In the genomic region with DNA sequence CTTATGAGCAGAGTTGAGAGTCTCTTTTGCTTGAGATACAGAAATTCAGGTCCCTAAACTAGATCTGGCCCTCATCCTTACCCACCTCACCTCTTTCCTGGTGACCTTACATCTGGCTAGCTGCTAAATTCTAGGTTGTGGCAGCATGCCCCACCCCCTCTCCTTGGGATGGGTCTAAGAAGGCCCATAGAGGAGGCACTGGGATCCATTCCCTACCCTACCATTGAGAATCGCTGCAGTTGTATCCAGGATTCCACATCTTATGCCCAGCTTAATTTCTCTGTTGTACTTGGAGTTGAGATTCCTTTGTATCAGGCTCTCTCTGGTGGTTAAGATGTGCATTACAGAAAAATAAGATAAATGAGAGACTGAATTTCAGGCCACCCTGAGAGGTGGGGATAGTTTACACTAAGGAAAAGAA, we compare ENCODE assay signal across 8 cellular contexts. TPM values are rescaled to one million over a fixed set of nuclear protein-coding genes. Genes with fewer than 3 reads are reported as not detected.
A peak's percentile ranks its signal among the peaks of the same experiment; 100 is the strongest.
DNase-seq lines count a peak whose midpoint lies in the region; ATAC-seq and TF ChIP-seq lines count a peak whose summit lies in the region.

No MANE protein-coding gene starts in this region.

- WGBS in right lobe of liver (ENCODE audit: insufficient coverage, low coverage, low lambda C conversion rate, missing lambda C conversion rate): 33% methylated on average over 1 of the region's 1 CpG

- no peak overlapping the region for H3K4me2 ChIP-seq in PC-3 (ENCODE audit: low read length)

- no TSS peak for BruUV-seq in PC-3 (replicated peaks; lab: Mats Ljungman, UMichigan)

- H3K27ac ChIP-seq in PC-3 (ENCODE audit: low read length): no peak overlapping the region
- H3K27ac ChIP-seq in right lobe of liver: no peak overlapping the region
- peak overlapping the region; percentile 45 for H3K27ac ChIP-seq in upper lobe of right lung

- DNase-seq in D341Med (ENCODE audit: low spot score) (peak; percentile 52), HFFc6 (peak; percentile 64), PC-3 (peak; percentile 63), chondrocyte (ENCODE audit: low spot score) (no peak), right lobe of liver (no peak), upper lobe of right lung (no peak)

- H3K4me1 Mint-ChIP-seq in HFFc6 (ENCODE audit: low read depth) (peaks cover 49% of the 10 kb centered on the region), chondrocyte (ENCODE audit: low read depth) (peaks cover 54% of the 10 kb centered on the region)

- H3K36me3 ChIP-seq in PC-3 (ENCODE audit: low read depth, low read length) (peaks cover 26% of the 10 kb centered on the region), right lobe of liver (peaks cover 2 to 29% (median 14%) of the 10 kb centered on the region in 4 donors), upper lobe of right lung (peaks cover 33% of the 10 kb centered on the region)

- H3K27me3 Mint-ChIP-seq in HFFc6 (ENCODE audit: insufficient read depth) (peaks cover 9% of the 10 kb centered on the region), chondrocyte (ENCODE audit: low read depth) (no peaks in the 10 kb centered on the region)

- H3K9me3 Mint-ChIP-seq in HFFc6: no peaks in the 10 kb centered on the region
- H3K9me3 Mint-ChIP-seq in chondrocyte (ENCODE audit: low read depth): no peaks in the 10 kb centered on the region

- intact Hi-C loops in PC-3 (cut with micrococcal nuclease) (loop anchor here (1.0 to 5.0 kb wide), 3 partner anchors 46 to 101 kb away; a partner anchor contains a TSS), right lobe of liver (cut with DNase I) (no loop called here), upper lobe of right lung (cut with DNase I) (no loop called here)

- H2AFZ ChIP-seq in PC-3 (ENCODE audit: low read length): no peak overlapping the region

- peak overlapping the region; percentile 93 for H3K27ac Mint-ChIP-seq in HFFc6
- peak overlapping the region; percentile 99 for H3K27ac Mint-ChIP-seq in chondrocyte (ENCODE audit: unreplicated experiment)

- H3K9me2 ChIP-seq in PC-3 (replicated peaks; ENCODE audit: low read length): no peaks in the 10 kb centered on the region

- TF ChIP-seq CTCF in HFFc6 (IDR thresholded peaks at IDR 0.05) (peak; percentile 85), PC-3 (conservative IDR thresholded peaks at IDR 0.05; ENCODE audit: low read depth, low read length) (peak; percentile 67), chondrocyte (IDR thresholded peaks at IDR 0.05) (peak; percentile 85), right lobe of liver (IDR thresholded peaks at IDR 0.05) (peak; percentile 42 to 60 (median 50)), upper lobe of right lung (IDR thresholded peaks at IDR 0.05) (peak; percentile 59)

- H3K27me3 ChIP-seq in PC-3 (ENCODE audit: low read length) (no peaks in the 10 kb centered on the region), right lobe of liver (no peaks in the 10 kb centered on the region), upper lobe of right lung (no peaks in the 10 kb centered on the region)

- H3F3A ChIP-seq in PC-3 (ENCODE audit: low read length, unreplicated experiment): no peaks in the 10 kb centered on the region

- POLR2A ChIA-PET in PC-3 (lab: Charles Lee; ENCODE audit: unreplicated experiment): no interaction called here

- no peak for TF ChIP-seq POLR2A in right lobe of liver (IDR thresholded peaks at IDR 0.05)

- H3K9me3 ChIP-seq in PC-3 (ENCODE audit: low read length) (no peaks in the 10 kb centered on the region), right lobe of liver (no peaks in the 10 kb centered on the region), upper lobe of right lung (no peaks in the 10 kb centered on the region)

- H3K4me3 ChIP-seq in PC-3 (ENCODE audit: low read length) (no peak overlapping the region), right lobe of liver (no peak overlapping the region), upper lobe of right lung (no peak overlapping the region)

- H3K4me1 ChIP-seq in PC-3 (ENCODE audit: insufficient read depth, low read length) (peaks cover 18% of the 10 kb centered on the region), right lobe of liver (peaks cover 0 to 16% (median 2%) of the 10 kb centered on the region in 4 donors), upper lobe of right lung (peaks cover 27% of the 10 kb centered on the region)

- ATAC-seq in PC-3: peak; percentile 45
- peak; percentile 45 to 65 (median 61) for ATAC-seq in right lobe of liver
- peak; percentile 59 for ATAC-seq in upper lobe of right lung
- ATAC-seq in HG03460 (IDR thresholded peaks at IDR 0.05; ENCODE audit: unreplicated experiment): no peak
- no peak for ATAC-seq in GM19395 (IDR thresholded peaks at IDR 0.05; ENCODE audit: unreplicated experiment)

- no peak overlapping the region for H3K9ac ChIP-seq in PC-3 (ENCODE audit: low read length)

- CTCF ChIA-PET in PC-3 (lab: Charles Lee): interaction anchor here (0.8 to 1.4 kb wide), 3 partner anchors 46 to 86 kb away, joined by 3 to 4 read pairs (median 3); no protein-coding TSS in a partner anchor

- H4K20me1 ChIP-seq in PC-3 (ENCODE audit: low read length): no peaks in the 10 kb centered on the region

- no peaks in the 10 kb centered on the region for H3K79me2 ChIP-seq in PC-3 (ENCODE audit: low read length)

- peaks cover 23% of the 10 kb centered on the region for H3K36me3 Mint-ChIP-seq in HFFc6 (ENCODE audit: low read depth)
- H3K36me3 Mint-ChIP-seq in chondrocyte (ENCODE audit: low read depth): peaks cover 26% of the 10 kb centered on the region

- H3K4me3 Mint-ChIP-seq in HFFc6: peak overlapping the region; percentile 38; the same call in 1 of the 2 replicates
- H3K4me3 Mint-ChIP-seq in chondrocyte (ENCODE audit: unreplicated experiment): no peak overlapping the region

RNA-seq across cellular contexts. Expression of a gene that starts 9.5 kb away (rescaled TPM):
- total RNA-seq in HFFc6 (2021; fragmentation: NEBNext Ultra II Directional; extraction: Animal tissue kit (Norgen Biotek cat#: 25700)): 10 to 100 TPM; 17.6 to 23.2 (median 20.8) TPM
- total RNA-seq in PC-3 (2014; rRNA removed) (7.7 and 9.4 TPM in 2 replicates), chondrocyte (13.9 to 15.8 TPM (median 14.1 TPM) in 3 replicates), right lobe of liver (10 to 100 TPM in 1 of 6 experiments, 1 to 10 TPM in 5; 4.0 to 10.3 (median 6.3) TPM), upper lobe of right lung (18.1 TPM)

RNA-seq across cellular contexts. Expression of a gene that starts 44.6 kb away (rescaled TPM):
- 100 to 1,000 TPM; 116 to 132 (median 122) TPM for total RNA-seq in HFFc6 (2021; fragmentation: NEBNext Ultra II Directional; extraction: Animal tissue kit (Norgen Biotek cat#: 25700))
- 45.7 and 45.8 TPM in 2 replicates for total RNA-seq in PC-3 (2014; rRNA removed)
- total RNA-seq in chondrocyte: 66.3 to 89.3 TPM (median 80.9 TPM) in 3 replicates
- 10 to 100 TPM; 23.4 to 44.6 (median 34.0) TPM for total RNA-seq in right lobe of liver
- 69.2 TPM for total RNA-seq in upper lobe of right lung

RNA-seq across cellular contexts. Expression of a gene that starts 49.6 kb away (rescaled TPM):
- 100 to 1,000 TPM; 119 to 160 (median 148) TPM for total RNA-seq in HFFc6 (2021; fragmentation: NEBNext Ultra II Directional; extraction: Animal tissue kit (Norgen Biotek cat#: 25700))
- 86.7 and 114 TPM in 2 replicates for total RNA-seq in PC-3 (2014; rRNA removed)
- total RNA-seq in chondrocyte: 90.5 to 136 TPM (median 95.1 TPM) in 3 replicates
- total RNA-seq in right lobe of liver: 10 to 100 TPM; 22.8 to 38.2 (median 34.0) TPM
- 81.7 TPM for total RNA-seq in upper lobe of right lung

Comparison
In these comparisons a context has a peak if more than half of its experiments do, and no peak if none do; other contexts are left out.
1. DNase-seq: peak in D341Med (single experiment), HFFc6 (single experiment) and PC-3 (single experiment); none in chondrocyte (single experiment), right lobe of liver (0 of 3) and upper lobe of right lung (single experiment).
2. ATAC-seq: peak in PC-3 (single experiment), right lobe of liver (4 of 4) and upper lobe of right lung (single experiment); none in HG03460 (single experiment) and GM19395 (single experiment).
3. Peak in every context shown above with its lines, with median percentiles within 50 percentile points of each other: CTCF ChIP-seq.